ENCODE assay signal across 11 cellular contexts in genomic region chr7:50312589-50313162, GRCh38. TPM values are rescaled to one million over a fixed set of nuclear protein-coding genes. Genes with fewer than 3 reads are reported as not detected.
DNase-seq lines count a peak whose midpoint lies in the region; ATAC-seq and TF ChIP-seq lines count a peak whose summit lies in the region.
"Had no signal": no experiment of that assay in that cellular context is flagged by ENCODE, and none has a peak within 500 bp of the region (broad histone marks: within the 10 kb centered on the region; RNA-seq: fewer than 3 reads in every experiment).

No MANE protein-coding gene starts in this region.

- no peaks in the 10 kb centered on the region for H3K9me3 Mint-ChIP-seq in activated CD4-positive, alpha-beta T cell treated with anti-CD3 and anti-CD28 coated beads, Interleukin-2, amount 10 ng/mL, durations not matched to agents 24 days and 14 days
- H3K9me3 Mint-ChIP-seq in activated naive CD8-positive, alpha-beta T cell (ENCODE audit: low read depth), result no peaks in the 10 kb centered on the region
- H3K9me3 Mint-ChIP-seq in stimulated activated effector memory CD8-positive, alpha-beta T cell treated with anti-CD3 and anti-CD28 coated beads, Interleukin-12 subunit alpha, Interleukin-12 subunit beta, amount 100 ng/mL, for 72 hours, result no peaks in the 10 kb centered on the region

- peak overlapping the region in 1 of 2 donors; percentile 67 for H3K27ac ChIP-seq in left lung
- H3K27ac ChIP-seq: epithelial cell of prostate, SJCRH30 had no signal

- H3K27me3 Mint-ChIP-seq in activated CD4-positive, alpha-beta T cell treated with anti-CD3 and anti-CD28 coated beads, Interleukin-2, amount 10 ng/mL, durations not matched to agents 24 days and 14 days, result no peaks in the 10 kb centered on the region
- H3K27me3 Mint-ChIP-seq in activated naive CD8-positive, alpha-beta T cell, result no peaks in the 10 kb centered on the region

- H3K4me1 Mint-ChIP-seq in activated CD4-positive, alpha-beta T cell treated with anti-CD3 and anti-CD28 coated beads, Interleukin-2, amount 10 ng/mL, durations not matched to agents 24 days and 14 days, result peaks cover 57% of the 10 kb centered on the region
- peaks cover 86% of the 10 kb centered on the region for H3K4me1 Mint-ChIP-seq in activated naive CD8-positive, alpha-beta T cell (ENCODE audit: low read depth)
- H3K4me1 Mint-ChIP-seq in stimulated activated effector memory CD8-positive, alpha-beta T cell treated with anti-CD3 and anti-CD28 coated beads, Interleukin-12 subunit alpha, Interleukin-12 subunit beta, amount 100 ng/mL, for 72 hours, result peaks cover 69% of the 10 kb centered on the region

- peak; percentile 75 for DNase-seq in activated CD4-positive, alpha-beta T cell treated with anti-CD3 and anti-CD28 coated beads, Interleukin-2, amount 10 ng/mL, durations not matched to agents 24 days and 14 days
- no peak for DNase-seq in activated CD4-positive, alpha-beta T cell treated with anti-CD3 and anti-CD28 coated beads for 1 hour
- DNase-seq in NOMO-1 treated with DMSO at 0.1 percent for 48 hours (lab: John Stamatoyannopoulos, UW; ENCODE audit: unreplicated experiment) (peak; percentile 63), left lung (no peak)
- no peak for DNase-seq in stimulated activated effector memory CD8-positive, alpha-beta T cell treated with anti-CD3 and anti-CD28 coated beads, Interleukin-12 subunit alpha, Interleukin-12 subunit beta, amount 100 ng/mL, for 72 hours (ENCODE audit: low spot score in 2 of 2)
- no peak for DNase-seq in stimulated activated CD4-positive, alpha-beta T cell treated with anti-CD3 and anti-CD28 coated beads, Interleukin-4, amount 100 ng/mL, for 24 hours
- DNase-seq: activated CD4-positive, alpha-beta T cell treated with anti-CD3 and anti-CD28 coated beads for 4 hours; SJCRH30 had no signal

- no peak for TF ChIP-seq CTCF in left lung (IDR thresholded peaks at IDR 0.05)

- H3K36me3 Mint-ChIP-seq in activated CD4-positive, alpha-beta T cell treated with anti-CD3 and anti-CD28 coated beads, Interleukin-2, amount 10 ng/mL, durations not matched to agents 24 days and 14 days (ENCODE audit: low read depth), result peaks cover 87% of the 10 kb centered on the region
- H3K36me3 Mint-ChIP-seq in activated naive CD8-positive, alpha-beta T cell, result peaks cover 29% of the 10 kb centered on the region
- H3K36me3 Mint-ChIP-seq in stimulated activated effector memory CD8-positive, alpha-beta T cell treated with anti-CD3 and anti-CD28 coated beads, Interleukin-12 subunit alpha, Interleukin-12 subunit beta, amount 100 ng/mL, for 72 hours, result peaks cover 53% of the 10 kb centered on the region

- intact Hi-C loops in activated CD4-positive, alpha-beta T cell treated with anti-CD3 and anti-CD28 coated beads, Interleukin-2, amount 10 ng/mL, durations not matched to agents 24 days and 14 days (cut with micrococcal nuclease), result no loop called here
- intact Hi-C loops in left lung (cut with DNase I), result no loop called here

- H3K4me3 Mint-ChIP-seq in activated CD4-positive, alpha-beta T cell treated with anti-CD3 and anti-CD28 coated beads, Interleukin-2, amount 10 ng/mL, durations not matched to agents 24 days and 14 days, result peak overlapping the region; percentile 95
- H3K4me3 Mint-ChIP-seq in activated naive CD8-positive, alpha-beta T cell, result peak overlapping the region; percentile 99
- H3K4me3 Mint-ChIP-seq in stimulated activated effector memory CD8-positive, alpha-beta T cell treated with anti-CD3 and anti-CD28 coated beads, Interleukin-12 subunit alpha, Interleukin-12 subunit beta, amount 100 ng/mL, for 72 hours, result peak overlapping the region; percentile 84

- no peaks in the 10 kb centered on the region for H3K36me3 ChIP-seq in left lung
- H3K36me3 ChIP-seq: SJCRH30 had no signal

- peaks cover under 1 to 5% of the 10 kb centered on the region in 2 donors for H3K27me3 ChIP-seq in left lung

- H3K4me3 ChIP-seq in left lung, result no peak overlapping the region
- H3K4me3 ChIP-seq: SJCRH30 had no signal

- peak overlapping the region; percentile 95 for H3K27ac Mint-ChIP-seq in activated CD4-positive, alpha-beta T cell treated with anti-CD3 and anti-CD28 coated beads, Interleukin-2, amount 10 ng/mL, durations not matched to agents 24 days and 14 days
- H3K27ac Mint-ChIP-seq in activated naive CD8-positive, alpha-beta T cell, result peak overlapping the region; percentile 100
- peak overlapping the region; percentile 89 for H3K27ac Mint-ChIP-seq in stimulated activated effector memory CD8-positive, alpha-beta T cell treated with anti-CD3 and anti-CD28 coated beads, Interleukin-12 subunit alpha, Interleukin-12 subunit beta, amount 100 ng/mL, for 72 hours

- ATAC-seq in stimulated activated effector memory CD8-positive, alpha-beta T cell treated with anti-CD3 and anti-CD28 coated beads, Interleukin-12 subunit alpha, Interleukin-12 subunit beta, amount 100 ng/mL, for 72 hours, result no peak
- ATAC-seq in HG02623 (IDR thresholded peaks at IDR 0.05; ENCODE audit: unreplicated experiment), result no peak
- no peak for ATAC-seq in left lung

- H3K9me3 ChIP-seq in left lung, result no peaks in the 10 kb centered on the region
- H3K9me3 ChIP-seq: SJCRH30 had no signal

- H3K4me1 ChIP-seq in left lung, result peaks cover 0 to 88% of the 10 kb centered on the region in 2 donors
- H3K4me1 ChIP-seq: SJCRH30 had no signal

RNA-seq across cellular contexts. Expression of gene IKZF1, which starts 8.2 kb away (rescaled TPM):
- 282 and 292 TPM in 2 replicates for total RNA-seq in activated CD4-positive, alpha-beta T cell treated with anti-CD3 and anti-CD28 coated beads, Interleukin-2, amount 10 ng/mL, durations not matched to agents 24 days and 14 days
- 10 to 100 TPM; 19.0 to 50.2 TPM for total RNA-seq in left lung
- total RNA-seq: SJCRH30 had no signal

Comparison
In these comparisons a context has a peak if more than half of its experiments do, and no peak if none do; other contexts are left out.
1. DNase-seq: peak in activated CD4-positive, alpha-beta T cell treated with anti-CD3 and anti-CD28 coated beads, Interleukin-2, amount 10 ng/mL, durations not matched to agents 24 days and 14 days (single experiment) and NOMO-1 treated with DMSO at 0.1 percent for 48 hours (single experiment); none in activated CD4-positive, alpha-beta T cell treated with anti-CD3 and anti-CD28 coated beads for 1 hour (single experiment), stimulated activated effector memory CD8-positive, alpha-beta T cell treated with anti-CD3 and anti-CD28 coated beads, Interleukin-12 subunit alpha, Interleukin-12 subunit beta, amount 100 ng/mL, for 72 hours (0 of 2), left lung (0 of 2) and stimulated activated CD4-positive, alpha-beta T cell treated with anti-CD3 and anti-CD28 coated beads, Interleukin-4, amount 100 ng/mL, for 24 hours (single experiment).
2. Peak in every context shown above with its lines, with median percentiles within 50 percentile points of each other: H3K27ac Mint-ChIP-seq and H3K4me3 Mint-ChIP-seq.